In the genomic region with DNA sequence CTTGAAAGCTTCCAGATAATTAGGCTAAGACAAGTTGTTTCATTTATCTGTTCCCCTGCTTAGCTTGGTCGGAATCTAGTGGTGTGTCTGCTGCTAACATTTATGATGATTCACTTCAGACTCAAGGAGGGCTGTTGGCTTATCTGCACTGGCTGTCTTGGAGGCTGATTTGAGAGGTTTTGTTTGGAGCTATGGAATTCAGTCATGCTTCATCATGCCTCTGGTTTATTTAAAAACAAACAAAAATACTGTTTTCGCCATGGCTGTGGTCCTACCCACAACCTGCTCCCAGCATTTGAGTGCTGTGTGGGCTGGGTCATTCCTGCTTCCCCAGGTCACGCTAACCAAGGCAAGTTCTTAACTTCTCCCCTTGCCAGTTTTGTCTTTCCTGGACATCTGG, we compare ENCODE assay signal across 19 cellular contexts. TPM values are rescaled to one million over a fixed set of nuclear protein-coding genes. Genes with fewer than 3 reads are reported as not detected.
DNase-seq lines count a peak whose midpoint lies in the region; ATAC-seq and TF ChIP-seq lines count a peak whose summit lies in the region.
"Had no signal": no experiment of that assay in that cellular context is flagged by ENCODE, and none has a peak within 500 bp of the region (broad histone marks: within the 10 kb centered on the region; RNA-seq: fewer than 3 reads in every experiment).

No MANE protein-coding gene starts in this region.

- no peaks in the 10 kb centered on the region for H3K27me3 Mint-ChIP-seq in Calu3 (ENCODE audit: unreplicated experiment)
- H3K27me3 Mint-ChIP-seq: brain; stimulated activated memory B cell treated with anti-CD40 and anti-IgM and Interleukin-4, amounts not matched to agents 10 μg/mL and 1 μg/mL and 100 μg/mL, for 72 hours had no signal

- TF ChIP-seq CTCF in AG09309 (IDR thresholded peaks at IDR 0.05; ENCODE audit: control insufficient read depth, insufficient read depth, low read depth, low read length, missing control alignments): no peak
- no peak for TF ChIP-seq CTCF in HFF-Myc (IDR thresholded peaks at IDR 0.05; ENCODE audit: low read depth, low read length, missing control alignments)
- no peak for TF ChIP-seq CTCF in astrocyte of the spinal cord (IDR thresholded peaks at IDR 0.05; ENCODE audit: low read depth, low read length)
- no peak for TF ChIP-seq CTCF in Calu3 (IDR thresholded peaks at IDR 0.05; ENCODE audit: unreplicated experiment)

- BruUV-seq in Calu3 (replicated peaks; lab: Mats Ljungman, UMichigan): no TSS peak

- CTCF ChIA-PET in Calu3 (lab: Charles Lee): interaction anchor here (0.5 to 0.7 kb wide), 2 partner anchors 36 to 271 kb away, joined by 3 to 5 read pairs; no protein-coding TSS in a partner anchor

- H3K36me3 Mint-ChIP-seq in Calu3 (ENCODE audit: insufficient read depth, unreplicated experiment): peaks cover 78% of the 10 kb centered on the region

- intact Hi-C loops in Calu3 (cut with micrococcal nuclease; ENCODE audit: unreplicated experiment): no loop called here

- in situ Hi-C loops in astrocyte of the spinal cord (cut with HindIII; ENCODE audit: low sequenced_read_pairs): no loop called here

- DNase-seq in AG09309 (ENCODE audit: low read depth): peak; percentile 70
- DNase-seq in HFF-Myc (ENCODE audit: extremely low read depth, low read depth): peak; percentile 73
- peak; percentile 60 for DNase-seq in astrocyte of the spinal cord (ENCODE audit: low read depth, low spot score)
- peak; percentile 93 for DNase-seq in iris pigment epithelial cell (ENCODE audit: low read depth)
- no peak for DNase-seq in cerebellum (ENCODE audit: low spot score)
- DNase-seq in Calu3: no peak
- DNase-seq in hippocampal formation (lab: John Stamatoyannopoulos, UW): no peak
- DNase-seq: activated effector memory CD4-positive, alpha-beta T cell treated with Interleukin-2 at 50 U/mL for 16 hours; DMS79 treated with DMSO at 0.1 percent for 48 hours; left ventricle myocardium inferior; NCI-H187 treated with DMSO at 0.1 percent for 48 hours; NCI-H526 had no signal

- ATAC-seq in GM21528 (IDR thresholded peaks at IDR 0.05; ENCODE audit: low FRiP score, unreplicated experiment): no peak
- ATAC-seq: foreskin keratinocyte; GM23338; stimulated activated memory B cell treated with anti-CD40 and anti-IgM and Interleukin-4, amounts not matched to agents 10 μg/mL and 1 μg/mL and 100 μg/mL, for 72 hours had no signal

- no peak overlapping the region for H3K4me3 ChIP-seq in AG09309 (ENCODE audit: control insufficient read depth, low read depth, low read length)
- H3K4me3 ChIP-seq in HFF-Myc (replicated peaks; ENCODE audit: low read depth, low read length): no peak overlapping the region
- no peak overlapping the region for H3K4me3 ChIP-seq in astrocyte of the spinal cord (ENCODE audit: low read depth, low read length)
- H3K4me3 ChIP-seq: BLaER1 treated with 17β-estradiol and CSF1 and Interleukin-3, amounts not matched to agents 10 nM and 100 nM; GM23338; left ventricle myocardium inferior; skin epidermis had no signal

- no peak overlapping the region for H3K27ac Mint-ChIP-seq in Calu3 (ENCODE audit: unreplicated experiment)
- H3K27ac Mint-ChIP-seq: GM23338; stimulated activated memory B cell treated with anti-CD40 and anti-IgM and Interleukin-4, amounts not matched to agents 10 μg/mL and 1 μg/mL and 100 μg/mL, for 72 hours had no signal

- H3K9me3 Mint-ChIP-seq in Calu3 (ENCODE audit: low read depth, unreplicated experiment): no peaks in the 10 kb centered on the region
- H3K9me3 Mint-ChIP-seq: GM23338; stimulated activated memory B cell treated with anti-CD40 and anti-IgM and Interleukin-4, amounts not matched to agents 10 μg/mL and 1 μg/mL and 100 μg/mL, for 72 hours had no signal

- no peaks in the 10 kb centered on the region for H3K4me1 Mint-ChIP-seq in Calu3 (ENCODE audit: low read depth, unreplicated experiment)
- H3K4me1 Mint-ChIP-seq: brain had no signal

- no peak overlapping the region for H3K4me3 Mint-ChIP-seq in Calu3 (ENCODE audit: low read depth, unreplicated experiment)
- H3K4me3 Mint-ChIP-seq: brain; GM23338; stimulated activated memory B cell treated with anti-CD40 and anti-IgM and Interleukin-4, amounts not matched to agents 10 μg/mL and 1 μg/mL and 100 μg/mL, for 72 hours had no signal

RNA-seq across cellular contexts. Expression of a gene that starts 11.7 kb away (rescaled TPM):
- total RNA-seq in cerebellum (14.4 TPM), Calu3 (2022) (107 and 108 TPM in 2 replicates)

RNA-seq across cellular contexts. Expression of a gene that starts 37.1 kb away (rescaled TPM):
- total RNA-seq in cerebellum (48.2 TPM), Calu3 (2022) (146 TPM in 2 replicates)

RNA-seq across cellular contexts. Expression of a gene that starts 45.6 kb away (rescaled TPM):
- total RNA-seq in cerebellum (15.3 TPM), Calu3 (2022) (83.9 and 87.2 TPM in 2 replicates)

RNA-seq across cellular contexts. Expression of a gene that starts 46.0 kb away (rescaled TPM):
- total RNA-seq in cerebellum: 34.9 TPM
- 62.8 and 82.7 TPM in 2 replicates for total RNA-seq in Calu3 (2022)

Comparison
In these comparisons a context has a peak if more than half of its experiments do, and no peak if none do; other contexts are left out.
1. DNase-seq: peak in AG09309 (single experiment), HFF-Myc (single experiment), astrocyte of the spinal cord (single experiment) and iris pigment epithelial cell (single experiment); none in cerebellum (single experiment), Calu3 (single experiment) and hippocampal formation (0 of 2).